In genomic region chr1:39184354-39184818, GRCh38 we compare ENCODE assay signal across 7 cellular contexts. TPM values are rescaled to one million over a fixed set of nuclear protein-coding genes. Genes with fewer than 3 reads are reported as not detected.
DNase-seq lines count a peak whose midpoint lies in the region; ATAC-seq and TF ChIP-seq lines count a peak whose summit lies in the region.

No MANE protein-coding gene starts in this region.

- intact Hi-C loops in activated B cell treated with CpG ODN at 0.5 μM for 24 hours (cut with micrococcal nuclease), result loop anchor here (1.0 kb wide), 2 partner anchors 8 to 78 kb away; no protein-coding TSS in a partner anchor

- H3K27ac ChIP-seq in HUES48 (ENCODE audit: low read depth, low read length) (peak overlapping the region; percentile 23), coronary artery (peak overlapping the region in 1 of 2 donors; percentile 80)

- peaks cover 48% of the 10 kb centered on the region for H3K4me1 Mint-ChIP-seq in activated B cell treated with CpG ODN at 0.5 μM for 24 hours
- H3K4me1 Mint-ChIP-seq in glutamatergic neuron (ENCODE audit: low read depth, unreplicated experiment), result peaks cover 38% of the 10 kb centered on the region
- peaks cover 49% of the 10 kb centered on the region for H3K4me1 Mint-ChIP-seq in stimulated activated memory B cell treated with anti-CD40 and anti-IgM and Interleukin-4, amounts not matched to agents 10 μg/mL and 1 μg/mL and 100 μg/mL, for 72 hours

- H3K9me3 ChIP-seq in HUES48 (ENCODE audit: control insufficient read depth, insufficient read depth, low read length), result no peaks in the 10 kb centered on the region

- H3K27me3 ChIP-seq in HUES48 (ENCODE audit: control insufficient read depth, insufficient read depth, low read length), result no peaks in the 10 kb centered on the region

- H3K4me3 ChIP-seq in HUES48 (ENCODE audit: low read depth, low read length), result no peak overlapping the region
- H3K4me3 ChIP-seq in coronary artery, result no peak overlapping the region

- peak overlapping the region; percentile 21 for H3K4me3 Mint-ChIP-seq in activated B cell treated with CpG ODN at 0.5 μM for 24 hours
- peak overlapping the region; percentile 21 for H3K4me3 Mint-ChIP-seq in glutamatergic neuron (ENCODE audit: unreplicated experiment)
- peak overlapping the region; percentile 28 for H3K4me3 Mint-ChIP-seq in stimulated activated memory B cell treated with anti-CD40 and anti-IgM and Interleukin-4, amounts not matched to agents 10 μg/mL and 1 μg/mL and 100 μg/mL, for 72 hours

- no peaks in the 10 kb centered on the region for H3K36me3 ChIP-seq in HUES48 (ENCODE audit: control insufficient read depth, insufficient read depth, low read length)

- H3K9ac ChIP-seq in HUES48 (ENCODE audit: low read depth, low read length), result no peak overlapping the region

- H3K9me3 Mint-ChIP-seq in activated B cell treated with CpG ODN at 0.5 μM for 24 hours, result no peaks in the 10 kb centered on the region
- peaks cover 8% of the 10 kb centered on the region for H3K9me3 Mint-ChIP-seq in glutamatergic neuron (ENCODE audit: unreplicated experiment)
- no peaks in the 10 kb centered on the region for H3K9me3 Mint-ChIP-seq in stimulated activated memory B cell treated with anti-CD40 and anti-IgM and Interleukin-4, amounts not matched to agents 10 μg/mL and 1 μg/mL and 100 μg/mL, for 72 hours

- H3K27me3 Mint-ChIP-seq in activated B cell treated with CpG ODN at 0.5 μM for 24 hours (no peaks in the 10 kb centered on the region), glutamatergic neuron (ENCODE audit: unreplicated experiment) (peaks cover 5% of the 10 kb centered on the region)
- no peaks in the 10 kb centered on the region for H3K27me3 Mint-ChIP-seq in stimulated activated memory B cell treated with anti-CD40 and anti-IgM and Interleukin-4, amounts not matched to agents 10 μg/mL and 1 μg/mL and 100 μg/mL, for 72 hours

- CTCF ChIA-PET in activated B cell treated with CpG ODN at 0.5 μM for 24 hours (lab: Charles Lee), result interaction anchor here (1.2 to 3.7 kb wide), 8 partner anchors 8 to 86 kb away, joined by 3 to 25 read pairs (median 8); no protein-coding TSS in a partner anchor

- ATAC-seq in activated B cell treated with CpG ODN at 0.5 μM for 24 hours (ENCODE audit: low read depth), result no peak
- ATAC-seq in stimulated activated memory B cell treated with anti-CD40 and anti-IgM and Interleukin-4, amounts not matched to agents 10 μg/mL and 1 μg/mL and 100 μg/mL, for 72 hours, result no peak
- ATAC-seq in GM19395 (IDR thresholded peaks at IDR 0.05; ENCODE audit: unreplicated experiment), result no peak

- POLR2A ChIA-PET in activated B cell treated with CpG ODN at 0.5 μM for 24 hours (lab: Charles Lee), result interaction anchor here (0.7 to 1.2 kb wide), 2 partner anchors 8 to 85 kb away, joined by 3 read pairs; no protein-coding TSS in a partner anchor

- H3K36me3 Mint-ChIP-seq in activated B cell treated with CpG ODN at 0.5 μM for 24 hours (ENCODE audit: low read depth) (no peaks in the 10 kb centered on the region), glutamatergic neuron (ENCODE audit: unreplicated experiment) (peaks cover 4% of the 10 kb centered on the region)
- no peaks in the 10 kb centered on the region for H3K36me3 Mint-ChIP-seq in stimulated activated memory B cell treated with anti-CD40 and anti-IgM and Interleukin-4, amounts not matched to agents 10 μg/mL and 1 μg/mL and 100 μg/mL, for 72 hours

- DNase-seq in activated B cell treated with CpG ODN at 0.5 μM for 24 hours (no peak), glutamatergic neuron (no peak), coronary artery (ENCODE audit: low spot score) (no peak), NCI-H1105 treated with DMSO at 0.1 percent for 48 hours (lab: John Stamatoyannopoulos, UW) (no peak)

- peak overlapping the region; percentile 76 for H3K27ac Mint-ChIP-seq in activated B cell treated with CpG ODN at 0.5 μM for 24 hours
- peak overlapping the region; percentile 20 for H3K27ac Mint-ChIP-seq in glutamatergic neuron (ENCODE audit: unreplicated experiment)
- peak overlapping the region; percentile 83 for H3K27ac Mint-ChIP-seq in stimulated activated memory B cell treated with anti-CD40 and anti-IgM and Interleukin-4, amounts not matched to agents 10 μg/mL and 1 μg/mL and 100 μg/mL, for 72 hours

- TF ChIP-seq CTCF in activated B cell treated with CpG ODN at 0.5 μM for 24 hours (IDR thresholded peaks at IDR 0.05), result no peak
- no peak for TF ChIP-seq CTCF in glutamatergic neuron (IDR thresholded peaks at IDR 0.05; ENCODE audit: partially characterized antibody, unreplicated experiment)
- TF ChIP-seq CTCF in coronary artery (IDR thresholded peaks at IDR 0.05), result no peak

- H3K4me1 ChIP-seq in HUES48 (ENCODE audit: control insufficient read depth, insufficient read depth, low read length), result peaks cover 32% of the 10 kb centered on the region

RNA-seq across cellular contexts. Expression of gene MACF1, which starts 20.1 kb away (rescaled TPM):
- total RNA-seq in activated B cell treated with CpG ODN at 0.5 μM for 24 hours, result 235 and 286 TPM in 2 replicates
- total RNA-seq in glutamatergic neuron (ENCODE audit: unreplicated experiment), result 657 TPM

Comparison
In these comparisons a context has a peak if more than half of its experiments do, and no peak if none do; other contexts are left out.
1. H3K27ac Mint-ChIP-seq: peak in every context shown above with its lines; median percentile 83 in stimulated activated memory B cell treated with anti-CD40 and anti-IgM and Interleukin-4, amounts not matched to agents 10 μg/mL and 1 μg/mL and 100 μg/mL, for 72 hours; 76 in activated B cell treated with CpG ODN at 0.5 μM for 24 hours; 20 in glutamatergic neuron.